ENCODE assay signal across 8 cellular contexts in the genomic region with DNA sequence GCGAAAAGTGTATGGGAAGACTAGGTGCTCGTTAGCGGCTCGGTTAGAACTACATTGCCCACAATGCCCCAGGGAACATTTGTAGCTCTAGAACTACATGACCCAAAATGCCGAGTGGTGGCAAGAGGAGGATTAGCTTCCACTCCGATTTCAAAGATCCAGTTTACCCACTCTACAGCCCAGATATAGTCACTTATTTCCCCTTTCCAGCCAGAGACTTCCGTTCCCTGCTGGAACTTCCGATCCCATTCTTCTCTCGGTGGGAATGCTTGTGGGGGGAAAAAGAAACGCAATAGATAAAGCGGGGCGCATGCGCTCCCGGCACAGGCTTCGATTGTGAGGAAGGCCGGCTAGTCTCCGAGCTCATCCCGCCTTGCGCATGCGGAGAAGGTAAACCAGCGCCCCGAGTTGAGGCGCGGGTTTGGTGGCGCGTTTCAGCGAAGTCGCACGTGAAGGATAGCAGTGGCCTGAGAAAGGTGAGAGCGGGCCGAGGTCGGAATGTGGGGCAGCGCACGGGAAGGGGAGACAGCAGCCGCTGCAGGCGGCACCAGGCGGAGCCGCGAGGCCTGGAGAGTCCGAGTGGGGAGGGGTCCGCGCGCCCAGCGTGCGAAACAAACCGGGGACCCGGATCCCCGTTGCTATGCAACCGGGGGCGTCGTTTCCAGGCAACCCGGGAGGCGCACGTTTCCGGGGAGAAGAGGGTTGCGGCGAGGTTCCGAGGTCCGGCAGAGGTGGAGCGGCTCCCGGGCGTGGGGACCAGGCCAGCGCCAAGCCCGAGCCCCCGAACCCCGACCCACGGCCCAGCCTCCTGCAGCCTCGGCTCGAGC. TPM values are rescaled to one million over a fixed set of nuclear protein-coding genes. Genes with fewer than 3 reads are reported as not detected.
A peak's percentile ranks its signal among the peaks of the same experiment; 100 is the strongest.
DNase-seq lines count a peak whose midpoint lies in the region; ATAC-seq and TF ChIP-seq lines count a peak whose summit lies in the region.

A gene with protein sequence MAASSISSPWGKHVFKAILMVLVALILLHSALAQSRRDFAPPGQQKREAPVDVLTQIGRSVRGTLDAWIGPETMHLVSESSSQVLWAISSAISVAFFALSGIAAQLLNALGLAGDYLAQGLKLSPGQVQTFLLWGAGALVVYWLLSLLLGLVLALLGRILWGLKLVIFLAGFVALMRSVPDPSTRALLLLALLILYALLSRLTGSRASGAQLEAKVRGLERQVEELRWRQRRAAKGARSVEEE (plus strand): TSS at position 366 of the 827 bp plus-strand sequence. CDS start 5,536 bp downstream, outside the sequence.

- in situ Hi-C loops in KBM-7 (cut with MboI; ENCODE audit: low pct_unique_long_range_greater_than_20kb, low sequenced_read_pairs), result no loop called here

- DNase-seq in DMS 273 treated with DMSO at 0.1 percent for 48 hours (lab: John Stamatoyannopoulos, UW), result peak; percentile 75
- peak; percentile 91 for DNase-seq in KBM-7
- DNase-seq in PC-9, result peak; percentile 81 to 88
- peak; percentile 85 for DNase-seq in activated T-cell treated with anti-CD3 and anti-CD28 coated beads, Interleukin-2, amount 50 U/mL, for 1 hour
- peak; percentile 72 to 75 for DNase-seq in stimulated activated CD8-positive, alpha-beta memory T cell treated with anti-CD3 and anti-CD28 coated beads, Interleukin-4, amount 100 ng/mL, for 4 hours (ENCODE audit: low read depth in 2 of 2, low spot score in 1 of 2)

- no TSS peak for BruUV-seq in PC-9 (replicated peaks; lab: Mats Ljungman, UMichigan)

- no peaks in the 10 kb centered on the region; the same call in 1 of the 2 replicates for H4K20me1 ChIP-seq in PC-9 (ENCODE audit: insufficient read depth)

- WGBS in esophagus, 2 donors, result 0% methylated on average over 63 to 69 of the region's 69 CpGs

- peaks cover 14% of the 10 kb centered on the region for H3F3A ChIP-seq in PC-9 (ENCODE audit: insufficient read depth, low read depth)

- POLR2A ChIA-PET in PC-9 (lab: Charles Lee; ENCODE audit: unreplicated experiment), result interaction anchor here (0.5 to 0.8 kb wide), 11 partner anchors 24 to 1927 kb away, joined by 3 to 8 read pairs (median 5); no protein-coding TSS in a partner anchor

- TF ChIP-seq CTCF in PC-9 (conservative IDR thresholded peaks at IDR 0.05), result no peak

- peak within 1 kb of the TSS; percentile 92 for H3K4me2 ChIP-seq in PC-9

- H3K27ac ChIP-seq in PC-9, result peak within 1 kb of the TSS; percentile 62
- H3K27ac ChIP-seq in esophagus (ENCODE audit: low read depth in 2 of 2, low read length in 1 of 2), result peak within 1 kb of the TSS; percentile 93 to 95
- H3K27ac ChIP-seq in mucosa of rectum (ENCODE audit: low read depth in 2 of 2, low read length in 2 of 2), result peak within 1 kb of the TSS; percentile 91 to 94

- peaks cover 36% of the 10 kb centered on the region for H3K4me1 ChIP-seq in PC-9 (replicated peaks; ENCODE audit: insufficient read depth)
- peaks cover 3 to 21% of the 10 kb centered on the region in 2 donors for H3K4me1 ChIP-seq in esophagus (ENCODE audit: control insufficient read depth in 2 of 2, insufficient read depth in 2 of 2, low read length in 1 of 2)
- H3K4me1 ChIP-seq in mucosa of rectum (ENCODE audit: control insufficient read depth in 2 of 2, insufficient read depth in 2 of 2, low read length in 2 of 2), result peaks cover 22 to 25% of the 10 kb centered on the region in 2 donors

- peaks cover 46% of the 10 kb centered on the region for H3K79me2 ChIP-seq in PC-9 (ENCODE audit: low read depth)

- ATAC-seq in GM21576 (IDR thresholded peaks at IDR 0.05; ENCODE audit: unreplicated experiment), result peak; percentile 34

- intact Hi-C loops in PC-9 (cut with micrococcal nuclease; ENCODE audit: unreplicated experiment), result loop anchor here (2.0 kb wide), 1 partner anchor 273 kb away; no protein-coding TSS in a partner anchor

- peak within 1 kb of the TSS; percentile 93 for H2AFZ ChIP-seq in PC-9

- H3K9me3 ChIP-seq in PC-9 (ENCODE audit: insufficient read depth, low read depth) (no peaks in the 10 kb centered on the region), esophagus (ENCODE audit: control insufficient read depth in 2 of 2, insufficient read depth in 1 of 2, low read depth in 1 of 2, low read length in 1 of 2) (no peaks in the 10 kb centered on the region), mucosa of rectum (ENCODE audit: control insufficient read depth in 2 of 2, low read length in 2 of 2) (no peaks in the 10 kb centered on the region)

- no peaks in the 10 kb centered on the region for H3K9me2 ChIP-seq in PC-9 (ENCODE audit: insufficient read depth)

- H3K27me3 ChIP-seq in PC-9 (ENCODE audit: insufficient read depth, low read depth) (peaks cover 20% of the 10 kb centered on the region; the same call in 1 of the 2 replicates), esophagus (ENCODE audit: control insufficient read depth in 1 of 2, insufficient read depth in 2 of 2, low read length in 2 of 2) (no peaks in the 10 kb centered on the region), mucosa of rectum (ENCODE audit: control insufficient read depth in 2 of 2, insufficient read depth in 2 of 2, low read length in 2 of 2) (no peaks in the 10 kb centered on the region)

- H3K36me3 ChIP-seq in PC-9 (ENCODE audit: low read depth), result no peaks in the 10 kb centered on the region
- no peaks in the 10 kb centered on the region for H3K36me3 ChIP-seq in esophagus (ENCODE audit: control insufficient read depth in 2 of 2, insufficient read depth in 2 of 2, low read length in 1 of 2)
- H3K36me3 ChIP-seq in mucosa of rectum (ENCODE audit: control insufficient read depth in 2 of 2, insufficient read depth in 2 of 2, low read length in 2 of 2), result peaks cover 0 to 3% of the 10 kb centered on the region in 2 donors

- CTCF ChIA-PET in PC-9 (lab: Charles Lee), result interaction anchor here (0.6 to 1.2 kb wide), 2 partner anchors 13 to 15 kb away, joined by 3 to 6 read pairs; no protein-coding TSS in a partner anchor

- H3K4me3 ChIP-seq in PC-9, result peak within 1 kb of the TSS; percentile 78
- peak within 1 kb of the TSS; percentile 72 to 91 for H3K4me3 ChIP-seq in esophagus (ENCODE audit: low read depth in 1 of 2, low read length in 2 of 2)
- peak within 1 kb of the TSS; percentile 80 to 99 for H3K4me3 ChIP-seq in mucosa of rectum (ENCODE audit: low read length in 2 of 2)

- H3K9ac ChIP-seq in mucosa of rectum (ENCODE audit: low read depth in 1 of 2, low read length in 2 of 2), result peak within 1 kb of the TSS; percentile 84 to 99

RNA-seq across cellular contexts. Expression of the gene that starts here (rescaled TPM):
- 104 and 105 TPM in 2 replicates for total RNA-seq in PC-9 (2021)
- polyA plus RNA-seq in esophagus, result 100 to 1,000 TPM in 1 of 2 donors, 10 to 100 TPM in 1; 68.4 to 112 TPM

Comparison
In these comparisons a context has a peak if more than half of its experiments do, and no peak if none do; other contexts are left out.
1. Peak in every context shown above with its lines: DNase-seq, ATAC-seq, H3K4me3 ChIP-seq and H3K27ac ChIP-seq.